In genomic region chr11:102112654-102112926, GRCh38 we compare ENCODE assay signal across 10 cellular contexts. TPM values are rescaled to one million over a fixed set of nuclear protein-coding genes. Genes with fewer than 3 reads are reported as not detected.
DNase-seq lines count a peak whose midpoint lies in the region; ATAC-seq and TF ChIP-seq lines count a peak whose summit lies in the region.
"Had no signal": no experiment of that assay in that cellular context is flagged by ENCODE, and none has a peak within 500 bp of the region (broad histone marks: within the 10 kb centered on the region; RNA-seq: fewer than 3 reads in every experiment).

No MANE protein-coding gene starts in this region.

- H3K4me3 ChIP-seq in endocrine pancreas (ENCODE audit: control insufficient read depth, insufficient read depth, low read length) (peak overlapping the region; percentile 40), uterus (peak overlapping the region; percentile 80 to 92)
- H3K4me3 ChIP-seq in naive thymus-derived CD4-positive, alpha-beta T cell (ENCODE audit: low read length), result no peak overlapping the region

- H3K9ac ChIP-seq in endocrine pancreas (ENCODE audit: control insufficient read depth, insufficient read depth, low read length), result no peak overlapping the region

- peak overlapping the region; percentile 87 for H3K4me3 Mint-ChIP-seq in activated naive CD8-positive, alpha-beta T cell
- no peak overlapping the region for H3K4me3 Mint-ChIP-seq in activated naive CD8-positive, alpha-beta T cell treated with anti-CD3 and anti-CD28 coated beads for 36 hours
- peak overlapping the region in 8 of 10 donors; percentile 76 to 98 (median 86) for H3K4me3 Mint-ChIP-seq in naive thymus-derived CD4-positive, alpha-beta T cell

- H3K27me3 Mint-ChIP-seq in activated naive CD8-positive, alpha-beta T cell, result peaks cover 27% of the 10 kb centered on the region
- peaks cover 76% of the 10 kb centered on the region for H3K27me3 Mint-ChIP-seq in activated naive CD8-positive, alpha-beta T cell treated with anti-CD3 and anti-CD28 coated beads for 36 hours
- peaks cover 41 to 75% (median 64%) of the 10 kb centered on the region in 5 donors for H3K27me3 Mint-ChIP-seq in naive thymus-derived CD4-positive, alpha-beta T cell

- intact Hi-C loops in naive thymus-derived CD4-positive, alpha-beta T cell (cut with micrococcal nuclease), result loop anchor here in 1 of 2 donors (5.0 to 10.0 kb wide), 2 partner anchors 58 to 360 kb away; no protein-coding TSS in a partner anchor
- intact Hi-C loops in uterus (cut with DNase I; ENCODE audit: low total_unique reads), result no loop called here

- no peak overlapping the region for H3K27ac Mint-ChIP-seq in activated naive CD8-positive, alpha-beta T cell
- no peak overlapping the region for H3K27ac Mint-ChIP-seq in activated naive CD8-positive, alpha-beta T cell treated with anti-CD3 and anti-CD28 coated beads for 36 hours
- H3K27ac Mint-ChIP-seq in naive thymus-derived CD4-positive, alpha-beta T cell, result no peak overlapping the region

- no peak for ATAC-seq in naive thymus-derived CD4-positive, alpha-beta T cell
- no peak for ATAC-seq in GM21367 (IDR thresholded peaks at IDR 0.05; ENCODE audit: unreplicated experiment)

- CTCF ChIA-PET in naive thymus-derived CD4-positive, alpha-beta T cell (lab: Charles Lee), result no interaction called here

- no peak for TF ChIP-seq CTCF in uterus (IDR thresholded peaks at IDR 0.05)

- no peaks in the 10 kb centered on the region for H3K36me3 Mint-ChIP-seq in activated naive CD8-positive, alpha-beta T cell
- H3K36me3 Mint-ChIP-seq in activated naive CD8-positive, alpha-beta T cell treated with anti-CD3 and anti-CD28 coated beads for 36 hours, result peaks cover 2% of the 10 kb centered on the region
- H3K36me3 Mint-ChIP-seq in naive thymus-derived CD4-positive, alpha-beta T cell, result no peaks in the 10 kb centered on the region

- no peak for DNase-seq in activated naive CD8-positive, alpha-beta T cell treated with anti-CD3 and anti-CD28 coated beads for 36 hours
- DNase-seq in naive thymus-derived CD4-positive, alpha-beta T cell, result no peak
- DNase-seq in uterus, result no peak
- no peak for DNase-seq in activated naive CD4-positive, alpha-beta T cell treated with Interleukin-2 at 50 U/mL for 16 hours
- no peak for DNase-seq in activated CD4-positive, alpha-beta T cell treated with anti-CD3 and anti-CD28 coated beads for 48 hours
- DNase-seq: AML-193, NCI-H187 had no signal

- no peaks in the 10 kb centered on the region for H3K9me3 ChIP-seq in endocrine pancreas (ENCODE audit: control insufficient read depth, low read length)
- H3K9me3 ChIP-seq in naive thymus-derived CD4-positive, alpha-beta T cell (ENCODE audit: control insufficient read depth in 2 of 3, low read length in 3 of 3), result no peaks in the 10 kb centered on the region
- no peaks in the 10 kb centered on the region for H3K9me3 ChIP-seq in uterus

- H3K36me3 ChIP-seq in endocrine pancreas (ENCODE audit: control insufficient read depth, insufficient read depth, low read length), result no peaks in the 10 kb centered on the region
- no peaks in the 10 kb centered on the region for H3K36me3 ChIP-seq in naive thymus-derived CD4-positive, alpha-beta T cell (ENCODE audit: control insufficient read depth in 2 of 3, insufficient read depth in 3 of 3, low read length in 3 of 3)
- H3K36me3 ChIP-seq in uterus, result no peaks in the 10 kb centered on the region

- H3K27ac ChIP-seq in naive thymus-derived CD4-positive, alpha-beta T cell (ENCODE audit: low read depth, low read length), result no peak overlapping the region
- H3K27ac ChIP-seq in uterus, result peak overlapping the region; percentile 98 to 99

- no peaks in the 10 kb centered on the region for H3K9me3 Mint-ChIP-seq in activated naive CD8-positive, alpha-beta T cell (ENCODE audit: low read depth)
- no peaks in the 10 kb centered on the region for H3K9me3 Mint-ChIP-seq in activated naive CD8-positive, alpha-beta T cell treated with anti-CD3 and anti-CD28 coated beads for 36 hours
- H3K9me3 Mint-ChIP-seq in naive thymus-derived CD4-positive, alpha-beta T cell, result no peaks in the 10 kb centered on the region

- H3K4me1 Mint-ChIP-seq in activated naive CD8-positive, alpha-beta T cell (ENCODE audit: low read depth), result peaks cover 15% of the 10 kb centered on the region
- H3K4me1 Mint-ChIP-seq in activated naive CD8-positive, alpha-beta T cell treated with anti-CD3 and anti-CD28 coated beads for 36 hours, result peaks cover 10% of the 10 kb centered on the region
- H3K4me1 Mint-ChIP-seq in naive thymus-derived CD4-positive, alpha-beta T cell, result peaks cover 5 to 18% (median 11%) of the 10 kb centered on the region in 7 donors

- H3K4me1 ChIP-seq in endocrine pancreas (ENCODE audit: control insufficient read depth, insufficient read depth, low read length) (no peaks in the 10 kb centered on the region), uterus (peaks cover 0 to 3% of the 10 kb centered on the region in 2 donors)
- H3K4me1 ChIP-seq in naive thymus-derived CD4-positive, alpha-beta T cell (ENCODE audit: control insufficient read depth in 2 of 2, insufficient read depth in 2 of 2, low read length in 2 of 2), result peaks cover 0 to 6% of the 10 kb centered on the region in 2 donors

- POLR2A ChIA-PET in naive thymus-derived CD4-positive, alpha-beta T cell (lab: Charles Lee), result no interaction called here

- H3K27me3 ChIP-seq in endocrine pancreas (ENCODE audit: control insufficient read depth, insufficient read depth, low read length), result no peaks in the 10 kb centered on the region
- H3K27me3 ChIP-seq in naive thymus-derived CD4-positive, alpha-beta T cell (ENCODE audit: control insufficient read depth in 2 of 2, insufficient read depth in 2 of 2, low read length in 2 of 2), result peaks cover 3% of the 10 kb centered on the region in 2 donors
- H3K27me3 ChIP-seq in uterus, result no peaks in the 10 kb centered on the region

- no peak for TF ChIP-seq POLR2A in uterus (IDR thresholded peaks at IDR 0.05)

RNA-seq across cellular contexts. Expression of gene YAP1, which starts 2.3 kb away (rescaled TPM):
- under 1 TPM; 0.04 to 0.06 TPM for total RNA-seq in activated naive CD8-positive, alpha-beta T cell treated with anti-CD3 and anti-CD28 coated beads for 36 hours
- under 1 TPM in 1 of 5 experiments, not detected in 4; 0.15 TPM for total RNA-seq in naive thymus-derived CD4-positive, alpha-beta T cell
- polyA plus RNA-seq in naive thymus-derived CD4-positive, alpha-beta T cell, result not detected
- 100 to 1,000 TPM; 168 to 230 (median 194) TPM for total RNA-seq in uterus

Comparison
In these comparisons a context has a peak if more than half of its experiments do, and no peak if none do; other contexts are left out.
1. RNA of gene YAP1, which starts 2.3 kb away (total RNA-seq): 168 to 230 TPM in uterus; 0.04 to 0.06 TPM in activated naive CD8-positive, alpha-beta T cell treated with anti-CD3 and anti-CD28 coated beads for 36 hours and 0.15 TPM in naive thymus-derived CD4-positive, alpha-beta T cell; every median in the first group is over 100 times any median in the second.